In genomic region chr15:67065531-67066005, GRCh38 we compare ENCODE assay signal across 8 cellular contexts. TPM values are rescaled to one million over a fixed set of nuclear protein-coding genes. Genes with fewer than 3 reads are reported as not detected.
DNase-seq lines count a peak whose midpoint lies in the region; ATAC-seq and TF ChIP-seq lines count a peak whose summit lies in the region.

SMAD3 (plus strand) TSS chr15:67065602; CDS start chr15:67066155, 553 bp downstream.

- no peaks in the 10 kb centered on the region for H3K9me2 ChIP-seq in neural cell (ENCODE audit: insufficient read depth, low read length)

- CTCF ChIA-PET in RWPE1 (lab: Yijun Ruan, JAX): interaction anchor here (0.6 to 0.7 kb wide), 2 partner anchors 48 to 116 kb away, joined by 3 to 6 read pairs; no protein-coding TSS in a partner anchor

- TF ChIP-seq EP300 in neural cell (conservative IDR thresholded peaks at IDR 0.05; ENCODE audit: poor library complexity, severe bottlenecking): no peak

- peaks cover 29% of the 10 kb centered on the region for H3K4me1 ChIP-seq in stomach smooth muscle (ENCODE audit: control insufficient read depth, insufficient read depth, low read length)

- TF ChIP-seq RAD21 in neural cell (conservative IDR thresholded peaks at IDR 0.05): no peak

- H3K9ac ChIP-seq in neural cell (ENCODE audit: low read length) (peak within 1 kb of the TSS; percentile 53), stomach smooth muscle (ENCODE audit: low read length in 2 of 2) (peak within 1 kb of the TSS; percentile 80 to 95)

- H4K20me1 ChIP-seq in neural cell (ENCODE audit: insufficient read depth): no peaks in the 10 kb centered on the region

- H3K4me3 ChIP-seq in fibroblast of villous mesenchyme (ENCODE audit: low read depth, low read length) (peak within 1 kb of the TSS; percentile 98), neural cell (ENCODE audit: low read length) (peak within 1 kb of the TSS; percentile 71), stomach smooth muscle (ENCODE audit: low read length in 2 of 2) (peak within 1 kb of the TSS; percentile 89 to 94)

- no peaks in the 10 kb centered on the region for H3F3A ChIP-seq in neural cell (ENCODE audit: insufficient read depth, low read length, poor library complexity, severe bottlenecking)

- DNase-seq in AML-193 (lab: John Stamatoyannopoulos, UW) (peak; percentile 81 to 82), RWPE1 (ENCODE audit: low spot score) (peak; percentile 91), activated gamma-delta T cell treated with Interleukin-2 at 50 U/mL for 16 hours (peak; percentile 71), fibroblast of villous mesenchyme (ENCODE audit: low read depth) (peak; percentile 96)

- H3K36me3 ChIP-seq in neural cell (ENCODE audit: insufficient read depth, low read length): no peaks in the 10 kb centered on the region
- H3K36me3 ChIP-seq in stomach smooth muscle (ENCODE audit: control insufficient read depth in 2 of 2, insufficient read depth in 2 of 2, low read length in 2 of 2): no peaks in the 10 kb centered on the region

- H3K27me3 ChIP-seq in neural cell (ENCODE audit: insufficient read depth, low read depth, low read length) (peaks cover 43% of the 10 kb centered on the region), stomach smooth muscle (ENCODE audit: control insufficient read depth in 1 of 2, insufficient read depth in 2 of 2, low read length in 2 of 2) (no peaks in the 10 kb centered on the region)

- no peak; the same call in 1 of the 2 replicates for TF ChIP-seq CTCF in RWPE1 (conservative IDR thresholded peaks at IDR 0.05; ENCODE audit: low read depth)
- TF ChIP-seq CTCF in fibroblast of villous mesenchyme (IDR thresholded peaks at IDR 0.05; ENCODE audit: insufficient read depth, low read depth, low read length): peak; percentile 1
- TF ChIP-seq CTCF in neural cell (IDR thresholded peaks at IDR 0.05; ENCODE audit: poor library complexity, severe bottlenecking): no peak

- H3K27ac ChIP-seq in RWPE1: peak within 1 kb of the TSS; percentile 86
- no peak within 1 kb of the TSS for H3K27ac ChIP-seq in neural cell (ENCODE audit: low read length)
- peak within 1 kb of the TSS; percentile 73 for H3K27ac ChIP-seq in stomach smooth muscle (ENCODE audit: low read length)

- H3K79me2 ChIP-seq in neural cell (replicated peaks; ENCODE audit: insufficient read depth, low read length): peaks cover 25% of the 10 kb centered on the region

- H3K4me2 ChIP-seq in neural cell (ENCODE audit: low read length): peak within 1 kb of the TSS; percentile 93

- H3K9me3 ChIP-seq in neural cell (ENCODE audit: low read length) (no peaks in the 10 kb centered on the region), stomach smooth muscle (ENCODE audit: control insufficient read depth in 2 of 2, low read length in 2 of 2) (no peaks in the 10 kb centered on the region)

- H2AFZ ChIP-seq in neural cell (ENCODE audit: low read depth, low read length): peak within 1 kb of the TSS; percentile 9

- POLR2A ChIA-PET in RWPE1 (lab: Yijun Ruan, JAX; ENCODE audit: low non-redundant PET): interaction anchor here (0.6 to 0.7 kb wide), 2 partner anchors 55 to 59 kb away, joined by 3 read pairs; no protein-coding TSS in a partner anchor

- ATAC-seq in GM19025 (IDR thresholded peaks at IDR 0.05; ENCODE audit: low read depth, unreplicated experiment) (peak; percentile 60), HG03442 (IDR thresholded peaks at IDR 0.05; ENCODE audit: unreplicated experiment) (peak; percentile 52)

TF ChIP-seq in neural cell, 6 proteins besides CTCF, POLR2A, EP300 and RAD21:
- TF ChIP-seq MXI1 (conservative IDR thresholded peaks at IDR 0.05; ENCODE audit: poor library complexity, severe bottlenecking) (no peak), REST (IDR thresholded peaks at IDR 0.05; ENCODE audit: borderline replicate concordance) (no peak)

RNA-seq across cellular contexts. Expression of gene SMAD3, which starts in this region (rescaled TPM):
- total RNA-seq in fibroblast of villous mesenchyme: 30.3 and 67.8 TPM in 2 replicates
- 0.64 and 1.0 TPM in 2 replicates for polyA plus RNA-seq in neural cell
- 1.6 and 3.2 TPM in 2 replicates for polyA minus RNA-seq in neural cell
